Comparison of ENCODE assay signal across 10 cellular contexts in genomic region chr18:49788327-49788908, GRCh38. TPM values are rescaled to one million over a fixed set of nuclear protein-coding genes. Genes with fewer than 3 reads are reported as not detected.
DNase-seq lines count a peak whose midpoint lies in the region; ATAC-seq, FAIRE-seq and TF ChIP-seq lines count a peak whose summit lies in the region.
"Had no signal": no experiment of that assay in that cellular context is flagged by ENCODE, and none has a peak within 500 bp of the region (broad histone marks: within the 10 kb centered on the region; RNA-seq: fewer than 3 reads in every experiment).

No MANE protein-coding gene starts in this region.

- H3K4me3 ChIP-seq in kidney (ENCODE audit: low read length in 2 of 2), result peak overlapping the region; percentile 2 to 38
- no peak overlapping the region for H3K4me3 ChIP-seq in ascending aorta

- CTCF ChIA-PET in T-cell (lab: Charles Lee), result interaction anchor here in 1 of 2 donors (1.5 kb wide), 1 partner anchor 72 kb away, joined by 3 read pairs; no protein-coding TSS in a partner anchor

- peak overlapping the region; percentile 83 to 84 for H3K27ac Mint-ChIP-seq in T-cell

- intact Hi-C loops in kidney (cut with DNase I), result no loop called here
- intact Hi-C loops in ascending aorta (cut with DNase I), result no loop called here

- peak overlapping the region; percentile 37 to 54 (median 54) for H3K4me3 Mint-ChIP-seq in T-cell

- H3K27me3 ChIP-seq in ascending aorta, result no peaks in the 10 kb centered on the region

- no peak overlapping the region for H3K27ac ChIP-seq in kidney (ENCODE audit: low read depth in 2 of 2, low read length in 2 of 2)
- H3K27ac ChIP-seq in ascending aorta, result no peak overlapping the region

- ATAC-seq in GM21723 (IDR thresholded peaks at IDR 0.05; ENCODE audit: unreplicated experiment) (peak; percentile 74), T-cell (replicated peaks in 1 of 4) (peak in 1 of 4 experiments; percentile 56)

- H3K36me3 Mint-ChIP-seq in T-cell, result peaks cover 47% of the 10 kb centered on the region

- FAIRE-seq in D721Med (lab: Jason Lieb, UNC) (peak; percentile 55), kidney (lab: Jason Lieb, UNC) (no peak)
- FAIRE-seq: HTR-8/SVneo, TTC549 had no signal

- H3K4me1 Mint-ChIP-seq in T-cell, result peaks cover 47 to 51% (median 49%) of the 10 kb centered on the region in 3 donors

- POLR2A ChIA-PET in T-cell (lab: Charles Lee), result interaction anchor here in 1 of 2 donors (0.5 kb wide), 1 partner anchor 836 kb away, joined by 5 read pairs; no protein-coding TSS in a partner anchor

- H3K4me1 ChIP-seq in kidney (ENCODE audit: control insufficient read depth in 1 of 2, insufficient read depth in 1 of 2, low read depth in 1 of 2, low read length in 2 of 2) (peaks cover 2 to 12% of the 10 kb centered on the region in 2 donors), ascending aorta (no peaks in the 10 kb centered on the region)

- no peaks in the 10 kb centered on the region for H3K9me3 Mint-ChIP-seq in T-cell

- H3K27me3 Mint-ChIP-seq in T-cell, result no peaks in the 10 kb centered on the region

- no peak overlapping the region for H3K9ac ChIP-seq in kidney (ENCODE audit: low read length in 2 of 2)

- H3K9me3 ChIP-seq in kidney (ENCODE audit: control insufficient read depth in 1 of 2, low read length in 2 of 2) (no peaks in the 10 kb centered on the region), ascending aorta (no peaks in the 10 kb centered on the region)

- DNase-seq in D721Med (ENCODE audit: insufficient read length, low spot score) (no peak), T-cell (no peak), kidney (no peak), ascending aorta (ENCODE audit: low spot score in 2 of 2) (no peak), mucosa of gallbladder (ENCODE audit: low spot score) (no peak), DMS114 treated with DMSO at 0.1 percent for 48 hours (lab: John Stamatoyannopoulos, UW; ENCODE audit: unreplicated experiment) (no peak), NCI-H1436 treated with DMSO at 0.1 percent for 48 hours (lab: John Stamatoyannopoulos, UW) (no peak)

- peaks cover 12 to 25% of the 10 kb centered on the region in 2 donors for H3K36me3 ChIP-seq in kidney (ENCODE audit: control insufficient read depth in 1 of 2, insufficient read depth in 2 of 2, low read length in 2 of 2)
- peaks cover 49 to 76% of the 10 kb centered on the region in 2 donors for H3K36me3 ChIP-seq in ascending aorta

- no peak for TF ChIP-seq CTCF in D721Med (IDR thresholded peaks at IDR 0.05; ENCODE audit: insufficient read depth, missing control alignments)
- TF ChIP-seq CTCF in kidney (IDR thresholded peaks at IDR 0.05; ENCODE audit: borderline replicate concordance, extremely low read depth, insufficient read depth), result no peak
- TF ChIP-seq CTCF in ascending aorta (IDR thresholded peaks at IDR 0.05), result no peak

RNA-seq across cellular contexts. Expression of gene ACAA2, which starts 24.9 kb away (rescaled TPM):
- total RNA-seq in T-cell, result 10 to 100 TPM; 20.1 to 34.1 (median 28.3) TPM
- total RNA-seq in kidney, result 115 TPM
- 566 TPM for polyA plus RNA-seq in kidney (ENCODE audit: insufficient read depth, low read depth, low replicate concordance)
- total RNA-seq in ascending aorta, result 33.4 TPM
- 84.2 TPM for total RNA-seq in mucosa of gallbladder

Comparison
In these comparisons a context has a peak if more than half of its experiments do, and no peak if none do; other contexts are left out.
1. H3K4me3 ChIP-seq: peak in kidney (2 of 2); none in ascending aorta (0 of 2).